Comparison of ENCODE assay signal across 9 cellular contexts in genomic region chr13:28531195-28531955, GRCh38. TPM values are rescaled to one million over a fixed set of nuclear protein-coding genes. Genes with fewer than 3 reads are reported as not detected.
DNase-seq lines count a peak whose midpoint lies in the region; ATAC-seq and TF ChIP-seq lines count a peak whose summit lies in the region.
"Had no signal": no experiment of that assay in that cellular context is flagged by ENCODE, and none has a peak within 500 bp of the region (broad histone marks: within the 10 kb centered on the region; RNA-seq: fewer than 3 reads in every experiment).

No MANE protein-coding gene starts in this region.

- POLR2A ChIA-PET in MCF 10A (lab: Yijun Ruan, JAX), result no interaction called here

- TF ChIP-seq CTCF in MCF 10A (IDR thresholded peaks at IDR 0.05; ENCODE audit: unreplicated experiment) (no peak), kidney epithelial cell (IDR thresholded peaks at IDR 0.05; ENCODE audit: insufficient read depth, low read length, poor library complexity, severe bottlenecking) (no peak), transverse colon (IDR thresholded peaks at IDR 0.05) (no peak)

- H3K4me3 Mint-ChIP-seq in MCF 10A (ENCODE audit: unreplicated experiment), result no peak overlapping the region

- ATAC-seq in GM21360 (IDR thresholded peaks at IDR 0.05; ENCODE audit: unreplicated experiment) (no peak), GM21526 (IDR thresholded peaks at IDR 0.05; ENCODE audit: low FRiP score, unreplicated experiment) (no peak)

- no peaks in the 10 kb centered on the region for H3K4me1 Mint-ChIP-seq in MCF 10A (ENCODE audit: insufficient read depth, unreplicated experiment)

- CTCF ChIA-PET in MCF 10A (lab: Yijun Ruan, JAX), result interaction anchor here (0.6 to 0.8 kb wide), 2 partner anchors 12 to 160 kb away, joined by 3 to 4 read pairs; no protein-coding TSS in a partner anchor

- H3K9me3 ChIP-seq in transverse colon, result no peaks in the 10 kb centered on the region

- peak; percentile 9 for DNase-seq in NCI-H1105 treated with DMSO at 0.1 percent for 48 hours (lab: John Stamatoyannopoulos, UW)
- DNase-seq in NCI-H1105 (lab: John Stamatoyannopoulos, UW), result no peak
- DNase-seq in MCF 10A (ENCODE audit: unreplicated experiment), result peak; percentile 30
- DNase-seq in kidney epithelial cell (ENCODE audit: low read depth), result no peak
- peak; percentile 48 for DNase-seq in transverse colon
- DNase-seq in NK-92 (lab: John Stamatoyannopoulos, UW; ENCODE audit: unreplicated experiment), result no peak
- DNase-seq: CD4-positive, CD25-positive, alpha-beta regulatory T cell had no signal

- peak overlapping the region; percentile 7 for H3K4me3 ChIP-seq in kidney epithelial cell (ENCODE audit: low read depth, low read length)
- H3K4me3 ChIP-seq in transverse colon, result peak overlapping the region in 2 of 4 donors; percentile 40 to 47

- intact Hi-C loops in MCF 10A (cut with micrococcal nuclease), result no loop called here
- intact Hi-C loops in transverse colon (cut with DNase I; ENCODE audit: low total_unique reads), result no loop called here

- H3K27me3 ChIP-seq in kidney epithelial cell (ENCODE audit: control insufficient read depth, insufficient read depth, low read length) (peaks cover 38% of the 10 kb centered on the region), transverse colon (peaks cover 65% of the 10 kb centered on the region)

- no peak for TF ChIP-seq EP300 in transverse colon (IDR thresholded peaks at IDR 0.05; ENCODE audit: low read depth)

- H3K4me1 ChIP-seq in transverse colon, result peaks cover 4 to 23% (median 16%) of the 10 kb centered on the region in 4 donors

- H3K36me3 ChIP-seq in kidney epithelial cell (ENCODE audit: control insufficient read depth, insufficient read depth, low read length) (no peaks in the 10 kb centered on the region), transverse colon (no peaks in the 10 kb centered on the region)

- 6 to 8% methylated on average over 9 to 34 of the region's 34 CpGs for WGBS in transverse colon (ENCODE audit: low coverage in 1 of 2), 2 donors

- H3K36me3 Mint-ChIP-seq in MCF 10A (ENCODE audit: insufficient read depth, unreplicated experiment), result no peaks in the 10 kb centered on the region
- H3K36me3 Mint-ChIP-seq: CD4-positive, CD25-positive, alpha-beta regulatory T cell had no signal

- no TSS peak for BruUV-seq in MCF 10A (replicated peaks; lab: Mats Ljungman, UMichigan)

- in situ Hi-C loops in transverse colon (cut with MboI; ENCODE audit: low pct_ligation_motif_present in 1 of 4, low pct_unique_long_range_greater_than_20kb in 1 of 4, low sequenced_read_pairs in 3 of 4), result no loop called here

- no peak overlapping the region for H3K27ac Mint-ChIP-seq in MCF 10A (ENCODE audit: low read depth, unreplicated experiment)
- H3K27ac Mint-ChIP-seq: CD4-positive, CD25-positive, alpha-beta regulatory T cell had no signal

- H3K27ac ChIP-seq in transverse colon, result no peak overlapping the region

- H3K9me3 Mint-ChIP-seq in MCF 10A (ENCODE audit: unreplicated experiment), result no peaks in the 10 kb centered on the region
- H3K9me3 Mint-ChIP-seq: CD4-positive, CD25-positive, alpha-beta regulatory T cell had no signal

- no peak for TF ChIP-seq POLR2A in transverse colon (IDR thresholded peaks at IDR 0.05)

- H3K27me3 Mint-ChIP-seq in MCF 10A (ENCODE audit: insufficient read depth, unreplicated experiment), result no peaks in the 10 kb centered on the region

RNA-seq across cellular contexts. Expression of gene FLT1, which starts 36.4 kb away (rescaled TPM):
- not detected in 2 replicates for total RNA-seq in MCF 10A (2022)
- 0.75 and 0.96 TPM in 2 replicates for total RNA-seq in kidney epithelial cell
- 1 to 10 TPM; 2.6 to 8.4 (median 3.5) TPM for total RNA-seq in transverse colon

Comparison
In these comparisons a context has a peak if more than half of its experiments do, and no peak if none do; other contexts are left out.
1. DNase-seq: peak in NCI-H1105 treated with DMSO at 0.1 percent for 48 hours (single experiment), MCF 10A (single experiment) and transverse colon (single experiment); none in NCI-H1105 (single experiment), kidney epithelial cell (single experiment) and NK-92 (single experiment).